Comparison of ENCODE assay signal across 28 cellular contexts in the genomic region with DNA sequence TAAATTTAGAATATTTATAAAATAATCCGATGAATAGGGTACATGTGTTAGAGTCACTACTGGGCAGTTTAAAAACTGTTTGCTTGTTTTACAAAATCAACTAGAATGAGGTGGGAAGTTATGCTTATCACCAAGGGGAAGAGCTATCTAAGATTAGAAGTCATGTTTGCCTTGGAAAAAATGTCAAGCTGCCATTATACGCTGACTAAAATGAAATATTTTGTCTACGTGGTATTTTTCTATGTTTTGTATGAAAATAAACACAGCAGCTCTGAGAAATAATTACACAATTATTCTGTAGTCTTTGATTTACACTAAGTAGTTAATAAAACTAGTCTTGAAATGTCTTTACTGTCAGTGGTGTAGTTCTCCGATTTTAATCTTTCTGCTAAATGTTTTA.
"Had no signal": no experiment of that assay in that cellular context is flagged by ENCODE, and none has a peak within 500 bp of the region (broad histone marks: within the 10 kb centered on the region; RNA-seq: fewer than 3 reads in every experiment).

No MANE protein-coding gene starts in this region.

- FAIRE-seq: bronchial epithelial cell had no signal

- H3K4me1 ChIP-seq: ascending aorta, esophagus muscularis mucosa, gastrocnemius medialis, heart right ventricle had no signal

- H3K79me2 ChIP-seq: hepatocyte had no signal

- H3K4me3 ChIP-seq: ascending aorta, coronary artery, dorsolateral prefrontal cortex, esophagus muscularis mucosa, gastrocnemius medialis, heart right ventricle, hepatocyte had no signal

- H3K9me3 ChIP-seq: adrenal gland, esophagus muscularis mucosa, gastrocnemius medialis had no signal

- DNase-seq: activated CD4-positive, alpha-beta memory T cell treated with anti-CD3 and anti-CD28 coated beads for 36 hours; activated CD4-positive, alpha-beta T cell treated with anti-CD3 and anti-CD28 coated beads for 36 hours; activated CD4-positive, alpha-beta T cell treated with anti-CD3 and anti-CD28 coated beads, Interleukin-2, amount 10 ng/mL, durations not matched to agents 24 days and 14 days; activated CD4-positive, CD25-positive, alpha-beta regulatory T cell; activated CD4-positive, CD25-positive, alpha-beta regulatory T cell treated with anti-CD3 and anti-CD28 coated beads, Interleukin-2, amount 50 U/mL, for 72 hours; activated CD8-positive, alpha-beta memory T cell treated with anti-CD3 and anti-CD28 coated beads, Interleukin-2, amount 10 ng/mL, durations not matched to agents 7 days and 5 days; activated CD8-positive, alpha-beta memory T cell treated with anti-CD3 and anti-CD28 coated beads, Interleukin-2, amount 50 U/mL, for 4 hours; activated CD8-positive, alpha-beta T cell treated with anti-CD3 and anti-CD28 coated beads, Interleukin-2, amount 10 ng/mL, durations not matched to agents 7 days and 5 days; activated effector memory CD4-positive, alpha-beta T cell treated with anti-CD3 and anti-CD28 coated beads, Interleukin-2, amount 50 U/mL, for 16 hours; activated naive CD4-positive, alpha-beta T cell treated with anti-CD3 and anti-CD28 coated beads for 36 hours; activated naive CD8-positive, alpha-beta T cell treated with anti-CD3 and anti-CD28 coated beads for 36 hours; activated naive CD8-positive, alpha-beta T cell treated with anti-CD3 and anti-CD28 coated beads, Interleukin-2, amount 50 U/mL, for 24 hours; activated T-cell treated with anti-CD3 and anti-CD28 coated beads, Interleukin-2, amount 50 U/mL, for 1 hour; activated T-cell treated with anti-CD3 and anti-CD28 coated beads, Interleukin-2, amount 50 U/mL, for 48 hours; adrenal gland; dorsolateral prefrontal cortex; effector memory CD4-positive, alpha-beta T cell; endodermal cell; erythroblast; foreskin keratinocyte; gastrocnemius medialis; heart right ventricle; T-helper 2 cell had no signal

- ATAC-seq: activated CD4-positive, alpha-beta T cell treated with anti-CD3 and anti-CD28 coated beads for 36 hours; activated CD8-positive, alpha-beta memory T cell treated with anti-CD3 and anti-CD28 coated beads, Interleukin-2, amount 10 ng/mL, durations not matched to agents 7 days and 5 days; activated CD8-positive, alpha-beta T cell treated with anti-CD3 and anti-CD28 coated beads, Interleukin-2, amount 10 ng/mL, durations not matched to agents 7 days and 5 days; activated naive CD8-positive, alpha-beta T cell treated with anti-CD3 and anti-CD28 coated beads, Interleukin-2, amount 50 U/mL, for 24 hours; foreskin keratinocyte; gastrocnemius medialis; heart right ventricle had no signal

- H3K4me2 ChIP-seq: hepatocyte had no signal

- H3K27ac ChIP-seq: adrenal gland, ascending aorta, coronary artery, dorsolateral prefrontal cortex, esophagus muscularis mucosa, foreskin keratinocyte, gastrocnemius medialis, heart right ventricle, hepatocyte had no signal

- H3K36me3 ChIP-seq: adrenal gland, ascending aorta, esophagus muscularis mucosa, gastrocnemius medialis, heart right ventricle had no signal

- H3K27me3 ChIP-seq: adrenal gland, ascending aorta, dorsolateral prefrontal cortex, esophagus muscularis mucosa, foreskin keratinocyte, gastrocnemius medialis, heart right ventricle, hepatocyte had no signal

- H2AFZ ChIP-seq: hepatocyte had no signal
